ENCODE assay signal across 8 cellular contexts in genomic region chr13:112931028-112931934, GRCh38. TPM values are rescaled to one million over a fixed set of nuclear protein-coding genes. Genes with fewer than 3 reads are reported as not detected.
DNase-seq lines count a peak whose midpoint lies in the region; ATAC-seq, FAIRE-seq and TF ChIP-seq lines count a peak whose summit lies in the region.

No MANE protein-coding gene starts in this region.

- no TSS peak for BruUV-seq in IMR-90 (replicated peaks; lab: Mats Ljungman, UMichigan)
- BruUV-seq in PC-3 (replicated peaks; lab: Mats Ljungman, UMichigan), result no TSS peak

- H3K4me2 ChIP-seq in IMR-90 (ENCODE audit: low read depth, low read length) (0 out of 2 replicates have a peak overlapping the region, but pooled peaks have one; percentile 33), PC-3 (ENCODE audit: low read length) (peak overlapping the region; percentile 88), osteoblast (ENCODE audit: insufficient read depth, low read length) (peak overlapping the region; percentile 74)

- 65% methylated on average over 11 of the region's 32 CpGs; no CpG with 5 or more reads in 1 of the 2 experiments for WGBS in IMR-90 (ENCODE audit: extremely low coverage in 2 of 2, insufficient read length in 1 of 2), 2 experiments

- intact Hi-C loops in IMR-90 (cut with micrococcal nuclease), result no loop called here
- intact Hi-C loops in PC-3 (cut with micrococcal nuclease), result loop anchor here (5.0 kb wide), 1 partner anchor 44 kb away; no protein-coding TSS in a partner anchor

- no peak overlapping the region for H2BK15ac ChIP-seq in IMR-90 (ENCODE audit: low read depth, low read length)

- H2AK5ac ChIP-seq in IMR-90 (ENCODE audit: low read depth, low read length), result no peak overlapping the region

- H2AK9ac ChIP-seq in IMR-90 (replicated peaks; ENCODE audit: low read depth, low read length, poor library complexity), result no peak overlapping the region

- no peak overlapping the region for H4K91ac ChIP-seq in IMR-90 (ENCODE audit: insufficient read depth, low read depth, low read length)

- H4K5ac ChIP-seq in IMR-90 (ENCODE audit: low read depth, low read length), result no peak overlapping the region

- H3K9ac ChIP-seq in IMR-90 (ENCODE audit: low read depth, low read length), result no peak overlapping the region
- 0 out of 2 replicates have a peak overlapping the region, but pooled peaks have one; percentile 8 for H3K9ac ChIP-seq in PC-3 (ENCODE audit: low read length)

- DNase-seq in DMS53 treated with DMSO at 0.1 percent for 48 hours (lab: John Stamatoyannopoulos, UW; ENCODE audit: unreplicated experiment), result peak; percentile 35
- DNase-seq in IMR-90, result peak; percentile 76
- DNase-seq in PC-3, result peak; percentile 80
- DNase-seq in osteoblast (ENCODE audit: insufficient read length, low spot score, missing footprints), result peak; percentile 97
- no peak for DNase-seq in GM19239 (ENCODE audit: insufficient read length, low spot score)
- no peak for DNase-seq in KG1 (lab: John Stamatoyannopoulos, UW)

- ATAC-seq in IMR-90 (ENCODE audit: low read depth), result peak; percentile 93
- peak; percentile 95 for ATAC-seq in PC-3
- peak; percentile 70 for ATAC-seq in esophagus mucosa
- no peak for ATAC-seq in HG02973 (IDR thresholded peaks at IDR 0.05; ENCODE audit: unreplicated experiment)

- in situ Hi-C loops in IMR-90 (cut with MboI; ENCODE audit: low sequenced_read_pairs), result loop anchor here (25.0 kb wide), 2 partner anchors 306 to 456 kb away; no protein-coding TSS in a partner anchor

- no peak overlapping the region for H3K14ac ChIP-seq in IMR-90 (replicated peaks; ENCODE audit: low read depth, low read length)

- H3K4me1 ChIP-seq in IMR-90 (ENCODE audit: control insufficient read depth, insufficient read depth, low read length) (no peaks in the 10 kb centered on the region), PC-3 (ENCODE audit: insufficient read depth, low read length) (peaks cover 5% of the 10 kb centered on the region), osteoblast (ENCODE audit: insufficient read depth, low read length) (no peaks in the 10 kb centered on the region)

- peaks cover 5% of the 10 kb centered on the region; the same call in 1 of the 2 replicates for H3K9me1 ChIP-seq in IMR-90 (ENCODE audit: insufficient read depth, low read length)

- H3K23ac ChIP-seq in IMR-90 (ENCODE audit: low read depth, low read length), result no peak overlapping the region

- H3K9me3 ChIP-seq in IMR-90 (ENCODE audit: control insufficient read depth, insufficient read depth, low read length) (peaks cover 2% of the 10 kb centered on the region; the same call in 1 of the 2 replicates), PC-3 (ENCODE audit: low read length) (no peaks in the 10 kb centered on the region), osteoblast (ENCODE audit: low read depth, low read length) (no peaks in the 10 kb centered on the region)

- no peak for FAIRE-seq in GM19239 (lab: Jason Lieb, UNC)

- dilution Hi-C loops in IMR-90 (cut with HindIII; ENCODE audit: low sequenced_read_pairs, unreplicated experiment), result no loop called here

- no peak for TF ChIP-seq POLR2A in IMR-90 (IDR thresholded peaks at IDR 0.05; ENCODE audit: low read depth, low read length)

- no peak overlapping the region for H2BK20ac ChIP-seq in IMR-90 (ENCODE audit: low read depth, low read length)

- no peak overlapping the region for H3K18ac ChIP-seq in IMR-90 (ENCODE audit: low read depth, low read length)

- no peaks in the 10 kb centered on the region for H3K79me1 ChIP-seq in IMR-90 (ENCODE audit: low read depth in 1 of 2, low read length in 2 of 2)

- no peak overlapping the region for H4K8ac ChIP-seq in IMR-90 (ENCODE audit: low read depth in 2 of 2, low read length in 2 of 2)

- H2BK120ac ChIP-seq in IMR-90 (ENCODE audit: low read depth, low read length), result no peak overlapping the region

- peak; percentile 67 for TF ChIP-seq CTCF in IMR-90 (conservative IDR thresholded peaks at IDR 0.05; ENCODE audit: low read depth, low read length)
- peak; percentile 80 for TF ChIP-seq CTCF in PC-3 (conservative IDR thresholded peaks at IDR 0.05; ENCODE audit: low read depth, low read length)
- TF ChIP-seq CTCF in osteoblast (IDR thresholded peaks at IDR 0.05; ENCODE audit: extremely low read depth, low read depth, low read length), result peak; percentile 82

- H4K20me1 ChIP-seq in IMR-90 (ENCODE audit: insufficient read depth, low read length) (no peaks in the 10 kb centered on the region), PC-3 (ENCODE audit: low read length) (no peaks in the 10 kb centered on the region), osteoblast (ENCODE audit: insufficient read depth, low read length) (no peaks in the 10 kb centered on the region)

- H3K27ac ChIP-seq in IMR-90 (ENCODE audit: insufficient read depth, low read length), result no peak overlapping the region
- H3K27ac ChIP-seq in PC-3 (ENCODE audit: low read length), result peak overlapping the region; percentile 14; the same call in 1 of the 2 replicates
- no peak overlapping the region for H3K27ac ChIP-seq in osteoblast (ENCODE audit: low read depth, low read length)

- no peaks in the 10 kb centered on the region for H3K36me3 ChIP-seq in IMR-90 (ENCODE audit: control insufficient read depth, insufficient read depth, low read length)
- H3K36me3 ChIP-seq in PC-3 (ENCODE audit: low read depth, low read length), result no peaks in the 10 kb centered on the region
- H3K36me3 ChIP-seq in osteoblast (ENCODE audit: insufficient read depth, low read length), result no peaks in the 10 kb centered on the region

- H2BK5ac ChIP-seq in IMR-90 (ENCODE audit: low read depth, low read length, poor library complexity, severe bottlenecking), result no peak overlapping the region

- H3K79me2 ChIP-seq in PC-3 (ENCODE audit: low read length), result no peaks in the 10 kb centered on the region
- H3K79me2 ChIP-seq in osteoblast (ENCODE audit: insufficient read depth, low read length), result no peaks in the 10 kb centered on the region

- CTCF ChIA-PET in IMR-90 (lab: Yijun Ruan, JAX) (interaction anchor here (1.0 to 1.9 kb wide), 2 partner anchors 11 to 12 kb away, joined by 4 read pairs; no protein-coding TSS in a partner anchor), PC-3 (lab: Charles Lee) (interaction anchor here (0.6 to 2.0 kb wide), 3 partner anchors 11 to 577 kb away, joined by 4 to 6 read pairs (median 4); no protein-coding TSS in a partner anchor)

- no peaks in the 10 kb centered on the region for H3F3A ChIP-seq in PC-3 (ENCODE audit: low read length, unreplicated experiment)

- H3K4me3 ChIP-seq in IMR-90 (ENCODE audit: insufficient read depth, low read depth, low read length), result no peak overlapping the region
- peak overlapping the region; percentile 66 for H3K4me3 ChIP-seq in PC-3 (ENCODE audit: low read length)
- peak overlapping the region; percentile 42 for H3K4me3 ChIP-seq in osteoblast (ENCODE audit: insufficient read depth, low read length)

- H3K56ac ChIP-seq in IMR-90 (ENCODE audit: extremely low read depth, insufficient read depth, low read length), result no peak overlapping the region

- POLR2A ChIA-PET in IMR-90 (lab: Charles Lee; ENCODE audit: unreplicated experiment), result no interaction called here
- POLR2A ChIA-PET in PC-3 (lab: Charles Lee; ENCODE audit: unreplicated experiment), result interaction anchor here (0.7 kb wide), 1 partner anchor 206 kb away, joined by 3 read pairs; no protein-coding TSS in a partner anchor

- peak; percentile 46 for TF ChIP-seq RAD21 in IMR-90 (IDR thresholded peaks at IDR 0.05; ENCODE audit: low read length)

- H3K9me2 ChIP-seq in PC-3 (replicated peaks; ENCODE audit: low read length), result no peaks in the 10 kb centered on the region

- no peak overlapping the region for H3K4ac ChIP-seq in IMR-90 (ENCODE audit: low read depth, low read length)

- H2AFZ ChIP-seq in IMR-90 (replicated peaks; ENCODE audit: low read length, poor library complexity), result peak overlapping the region; percentile 85
- H2AFZ ChIP-seq in PC-3 (ENCODE audit: low read length), result peak overlapping the region; percentile 76
- peak overlapping the region; percentile 85 for H2AFZ ChIP-seq in osteoblast (ENCODE audit: low read length)

- H3K27me3 ChIP-seq in IMR-90 (ENCODE audit: control insufficient read depth, insufficient read depth, low read length) (peaks cover 44% of the 10 kb centered on the region), PC-3 (ENCODE audit: low read length) (no peaks in the 10 kb centered on the region), osteoblast (ENCODE audit: insufficient read depth, low read length) (peaks cover 29% of the 10 kb centered on the region)

TF ChIP-seq in IMR-90, 13 proteins besides CTCF, POLR2A, EP300 and RAD21:
- no peak for TF ChIP-seq FOS (IDR thresholded peaks at IDR 0.05; ENCODE audit: low read depth, low read length)
- no peak for TF ChIP-seq NFE2L2 (IDR thresholded peaks at IDR 0.05; ENCODE audit: low read depth, low read length)
- no peak for TF ChIP-seq SMC3 (IDR thresholded peaks at IDR 0.05; ENCODE audit: low read depth, low read length)
- TF ChIP-seq ELK1 (IDR thresholded peaks at IDR 0.05; ENCODE audit: borderline replicate concordance, low read depth, low read length), result no peak
TF ChIP-seq in IMR-90: peak in this region for 0.

RNA-seq across cellular contexts. Expression of gene MCF2L, which starts 37.7 kb away (rescaled TPM):
- total RNA-seq in IMR-90 (2012; rRNA removed) (0.18 TPM in 1 of 2 replicates, not detected in the other), PC-3 (2014; rRNA removed) (5.9 and 11.6 TPM in 2 replicates), esophagus mucosa (9.7 TPM), osteoblast (6.5 TPM in 2 replicates)
- polyA plus RNA-seq in IMR-90 (2012; rRNA removed), result not detected in 2 replicates
- 0.02 and 0.09 TPM in 2 replicates for polyA plus RNA-seq in IMR-90 (2012; cell fraction: cytosol; rRNA removed)
- 0.09 and 0.11 TPM in 2 replicates for polyA plus RNA-seq in IMR-90 (2012; cell fraction: nucleus; rRNA removed; ENCODE audit: low replicate concordance)

Comparison
In these comparisons a context has a peak if more than half of its experiments do, and no peak if none do; other contexts are left out.
1. DNase-seq: peak in DMS53 treated with DMSO at 0.1 percent for 48 hours (single experiment), IMR-90 (single experiment), PC-3 (single experiment) and osteoblast (single experiment); none in GM19239 (single experiment) and KG1 (single experiment).
2. H3K4me2 ChIP-seq: peak in every context shown above with its lines; median percentile 88 in PC-3; 74 in osteoblast; 33 in IMR-90.
3. Peak in every context shown above with its lines, with median percentiles within 50 percentile points of each other: H2AFZ ChIP-seq and CTCF ChIP-seq.